1 cellular context compared by ENCODE assay signal in genomic region chr1:31228986-31229385, GRCh38.
TF ChIP-seq lines count a peak whose summit lies in the region.

No MANE protein-coding gene starts in this region.

TF ChIP-seq in HepG2, 621 proteins besides CTCF, POLR2A, EP300 and RAD21 (continued from another document):
- TF ChIP-seq ZBTB37 (CRISPR knock-in tag; IDR thresholded peaks at IDR 0.05) (no peak), NFE2L2 (IDR thresholded peaks at IDR 0.05; ENCODE audit: low read length) (peak; percentile 37; the same call in 1 of the 2 replicates), ZNF768 (CRISPR knock-in tag; IDR thresholded peaks at IDR 0.05) (peak; percentile 67; the same call in 1 of the 2 replicates), ZBTB14 (CRISPR knock-in tag; IDR thresholded peaks at IDR 0.05) (no peak)
- TF ChIP-seq, protein P1, sequence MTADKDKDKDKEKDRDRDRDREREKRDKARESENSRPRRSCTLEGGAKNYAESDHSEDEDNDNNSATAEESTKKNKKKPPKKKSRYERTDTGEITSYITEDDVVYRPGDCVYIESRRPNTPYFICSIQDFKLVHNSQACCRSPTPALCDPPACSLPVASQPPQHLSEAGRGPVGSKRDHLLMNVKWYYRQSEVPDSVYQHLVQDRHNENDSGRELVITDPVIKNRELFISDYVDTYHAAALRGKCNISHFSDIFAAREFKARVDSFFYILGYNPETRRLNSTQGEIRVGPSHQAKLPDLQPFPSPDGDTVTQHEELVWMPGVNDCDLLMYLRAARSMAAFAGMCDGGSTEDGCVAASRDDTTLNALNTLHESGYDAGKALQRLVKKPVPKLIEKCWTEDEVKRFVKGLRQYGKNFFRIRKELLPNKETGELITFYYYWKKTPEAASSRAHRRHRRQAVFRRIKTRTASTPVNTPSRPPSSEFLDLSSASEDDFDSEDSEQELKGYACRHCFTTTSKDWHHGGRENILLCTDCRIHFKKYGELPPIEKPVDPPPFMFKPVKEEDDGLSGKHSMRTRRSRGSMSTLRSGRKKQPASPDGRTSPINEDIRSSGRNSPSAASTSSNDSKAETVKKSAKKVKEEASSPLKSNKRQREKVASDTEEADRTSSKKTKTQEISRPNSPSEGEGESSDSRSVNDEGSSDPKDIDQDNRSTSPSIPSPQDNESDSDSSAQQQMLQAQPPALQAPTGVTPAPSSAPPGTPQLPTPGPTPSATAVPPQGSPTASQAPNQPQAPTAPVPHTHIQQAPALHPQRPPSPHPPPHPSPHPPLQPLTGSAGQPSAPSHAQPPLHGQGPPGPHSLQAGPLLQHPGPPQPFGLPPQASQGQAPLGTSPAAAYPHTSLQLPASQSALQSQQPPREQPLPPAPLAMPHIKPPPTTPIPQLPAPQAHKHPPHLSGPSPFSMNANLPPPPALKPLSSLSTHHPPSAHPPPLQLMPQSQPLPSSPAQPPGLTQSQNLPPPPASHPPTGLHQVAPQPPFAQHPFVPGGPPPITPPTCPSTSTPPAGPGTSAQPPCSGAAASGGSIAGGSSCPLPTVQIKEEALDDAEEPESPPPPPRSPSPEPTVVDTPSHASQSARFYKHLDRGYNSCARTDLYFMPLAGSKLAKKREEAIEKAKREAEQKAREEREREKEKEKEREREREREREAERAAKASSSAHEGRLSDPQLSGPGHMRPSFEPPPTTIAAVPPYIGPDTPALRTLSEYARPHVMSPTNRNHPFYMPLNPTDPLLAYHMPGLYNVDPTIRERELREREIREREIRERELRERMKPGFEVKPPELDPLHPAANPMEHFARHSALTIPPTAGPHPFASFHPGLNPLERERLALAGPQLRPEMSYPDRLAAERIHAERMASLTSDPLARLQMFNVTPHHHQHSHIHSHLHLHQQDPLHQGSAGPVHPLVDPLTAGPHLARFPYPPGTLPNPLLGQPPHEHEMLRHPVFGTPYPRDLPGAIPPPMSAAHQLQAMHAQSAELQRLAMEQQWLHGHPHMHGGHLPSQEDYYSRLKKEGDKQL (CRISPR knock-in tag; IDR thresholded peaks at IDR 0.05; ENCODE audit: low read depth), result no peak
